31 cellular contexts compared by ENCODE assay signal in genomic region chr1:228048659-228049333, GRCh38. TPM values are rescaled to one million over a fixed set of nuclear protein-coding genes. Genes with fewer than 3 reads are reported as not detected.
"Had no signal": no experiment of that assay in that cellular context is flagged by ENCODE, and none has a peak within 500 bp of the region (broad histone marks: within the 10 kb centered on the region; RNA-seq: fewer than 3 reads in every experiment).

No MANE protein-coding gene starts in this region.

- DNase-seq: activated B cell treated with CpG ODN at 0.5 μM for 24 hours; activated CD4-positive, alpha-beta T cell treated with anti-CD3 and anti-CD28 coated beads for 36 hours; activated CD4-positive, alpha-beta T cell treated with anti-CD3 and anti-CD28 coated beads, Interleukin-2, amount 50 U/mL, for 4 hours; activated gamma-delta T cell; activated naive CD4-positive, alpha-beta T cell treated with anti-CD3 and anti-CD28 coated beads, Interleukin-2, amount 50 U/mL, for 16 hours; activated naive CD8-positive, alpha-beta T cell treated with anti-CD3 and anti-CD28 coated beads, Interleukin-2, amount 50 U/mL, for 24 hours; activated T-cell treated with anti-CD3 and anti-CD28 coated beads, Interleukin-2, amount 50 U/mL, for 72 hours; body of pancreas; effector CD4-positive, alpha-beta T cell; erythroblast; foreskin fibroblast; kidney glomerular epithelial cell; natural killer cell; SK-N-SH; small intestine; stimulated activated CD4-positive, alpha-beta T cell treated with anti-CD3 and anti-CD28 coated beads, Interleukin-2, amount 100 ng/mL, for 48 hours; stimulated activated CD8-positive, alpha-beta memory T cell treated with anti-CD3 and anti-CD28 coated beads, Interleukin-4, amount 100 ng/mL, for 48 hours; stimulated activated naive CD4-positive, alpha-beta T cell; T-helper 9 cell; thyroid gland had no signal

- H3K4me3 ChIP-seq: body of pancreas, cardiac muscle cell, left lung, pancreas, thyroid gland had no signal

- H3K36me3 ChIP-seq: cardiac muscle cell, left lung, neutrophil, pancreas, thyroid gland had no signal

- H3K4me2 ChIP-seq: SK-N-SH had no signal

- H3K27ac ChIP-seq: body of pancreas, cardiac muscle cell, left lung, neutrophil, pancreas, thyroid gland had no signal

- H3K9ac ChIP-seq: SK-N-SH had no signal

- H3K4me1 ChIP-seq: body of pancreas, left lung, pancreas had no signal

- H3K27me3 ChIP-seq: body of pancreas, cardiac muscle cell, pancreas, thyroid gland had no signal

- ATAC-seq: activated CD4-positive, alpha-beta T cell treated with anti-CD3 and anti-CD28 coated beads for 36 hours; activated naive CD8-positive, alpha-beta T cell treated with anti-CD3 and anti-CD28 coated beads, Interleukin-2, amount 50 U/mL, for 24 hours; activated T-cell treated with anti-CD3 and anti-CD28 coated beads, Interleukin-2, amount 50 U/mL, for 72 hours; body of pancreas; left lung; natural killer cell; pancreas; sciatic nerve had no signal

- H3K9me3 ChIP-seq: body of pancreas, left lung, neutrophil, pancreas, SK-N-SH, thyroid gland had no signal

RNA-seq across cellular contexts. Expression of gene WNT3A, which starts 42.0 kb away (rescaled TPM):
- total RNA-seq: activated B cell treated with CpG ODN at 0.5 μM for 24 hours; activated CD4-positive, alpha-beta T cell treated with anti-CD3 and anti-CD28 coated beads for 36 hours; activated CD8-positive, alpha-beta memory T cell treated with anti-CD3 and anti-CD28 coated beads for 36 hours; activated T-cell treated with anti-CD3 and anti-CD28 coated beads, Interleukin-2, amount 50 U/mL, for 72 hours; body of pancreas; cardiac muscle cell; fibroblast of lung; glomerular endothelial cell; lung microvascular endothelial cell; natural killer cell; pancreas; sciatic nerve; subcutaneous adipose tissue; T-helper 1 cell treated with Interleukin-12 subunit alpha and Interleukin-12 subunit beta and Interleukin-4 antibody, amounts not matched to agents 30 ng/mL and 1 ng/mL, for 36 hours; thyroid gland had no signal
- polyA plus RNA-seq: cardiac muscle cell, fibroblast of lung, SK-N-SH, small intestine had no signal
